Comparison of ENCODE assay signal across 1 cellular context in the genomic region with DNA sequence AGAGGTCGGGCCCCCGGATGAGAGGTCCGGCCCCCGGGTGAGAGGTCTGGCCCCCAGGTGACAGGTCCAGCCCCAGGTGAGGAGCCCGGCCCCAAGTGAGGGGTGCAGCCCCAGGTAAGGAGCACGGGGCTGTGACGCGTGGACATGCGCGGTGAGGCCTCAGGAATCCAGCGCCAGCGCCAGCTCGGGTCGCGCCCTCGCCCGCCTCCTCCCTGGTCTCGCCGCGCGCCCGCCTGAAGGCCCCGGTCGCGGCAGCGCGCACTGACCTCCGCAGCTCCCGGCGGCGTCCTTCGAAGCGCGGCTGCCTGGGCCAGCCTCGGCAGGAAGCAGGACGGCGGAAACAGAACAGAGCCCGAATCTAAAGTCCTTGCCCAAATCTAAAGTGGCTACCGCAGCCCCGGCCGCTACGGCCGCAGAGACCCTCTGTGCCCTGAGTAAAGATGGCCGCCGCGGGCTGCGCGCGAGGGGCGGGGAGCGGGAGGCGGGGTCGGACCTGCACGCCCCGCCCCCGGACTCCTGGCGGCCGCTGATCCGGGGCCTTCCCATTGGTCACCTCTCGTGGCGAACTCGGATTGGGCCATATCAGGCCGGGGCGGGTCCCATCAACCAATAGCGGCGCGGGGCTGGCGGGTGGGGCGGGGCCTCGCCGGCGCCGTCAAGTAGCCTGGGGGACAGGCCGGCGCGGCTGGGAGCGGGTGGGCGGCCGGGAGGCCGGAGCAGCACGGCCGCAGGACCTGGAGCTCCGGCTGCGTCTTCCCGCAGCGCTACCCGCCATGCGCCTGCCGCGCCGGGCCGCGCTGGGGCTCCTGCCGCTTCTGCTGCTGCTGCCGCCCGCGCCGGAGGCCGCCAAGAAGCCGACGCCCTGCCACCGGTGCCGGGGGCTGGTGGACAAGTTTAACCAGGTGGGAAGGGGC.
A peak's percentile ranks its signal among the peaks of the same experiment; 100 is the strongest.
TF ChIP-seq lines count a peak whose summit lies in the region.

Gene ALG12, minus strand, starts transcription at position 442 of the 914 bp plus-strand sequence. CDS start 4,673 bp downstream, outside the sequence.
A gene with protein sequence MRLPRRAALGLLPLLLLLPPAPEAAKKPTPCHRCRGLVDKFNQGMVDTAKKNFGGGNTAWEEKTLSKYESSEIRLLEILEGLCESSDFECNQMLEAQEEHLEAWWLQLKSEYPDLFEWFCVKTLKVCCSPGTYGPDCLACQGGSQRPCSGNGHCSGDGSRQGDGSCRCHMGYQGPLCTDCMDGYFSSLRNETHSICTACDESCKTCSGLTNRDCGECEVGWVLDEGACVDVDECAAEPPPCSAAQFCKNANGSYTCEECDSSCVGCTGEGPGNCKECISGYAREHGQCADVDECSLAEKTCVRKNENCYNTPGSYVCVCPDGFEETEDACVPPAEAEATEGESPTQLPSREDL (plus strand): TSS at position 638 of the 914 bp plus-strand sequence. CDS start 136 bp downstream, at position 774.

TF ChIP-seq in K562, 482 proteins besides CTCF, POLR2A, EP300 and RAD21 (continued from another document):
- TF ChIP-seq MTA3 (IDR thresholded peaks at IDR 0.05; ENCODE audit: borderline replicate concordance) (peak; percentile 56; the same call in 1 of the 2 replicates), SIX5 (IDR thresholded peaks at IDR 0.05; ENCODE audit: borderline replicate concordance in 1 of 2, insufficient read depth in 1 of 2, low read depth in 1 of 2, low read length in 2 of 2) (peak; percentile 14 to 29; a peak in 1 of 4 replicates), SIN3A (IDR thresholded peaks at IDR 0.05; ENCODE audit: borderline replicate concordance in 2 of 2, control insufficient read depth in 1 of 2, low read depth in 2 of 2, low read length in 2 of 2) (peak in 1 of 2 experiments; percentile 47; a peak in 1 of 4 replicates), POLR2G (IDR thresholded peaks at IDR 0.05; ENCODE audit: low read depth, low read length) (peak; percentile 85), JUND (IDR thresholded peaks at IDR 0.05; ENCODE audit: borderline replicate concordance, low read depth, low read length) (0 out of 2 replicates have a peak, but pooled peaks have one; percentile 3), JUND (tag; IDR thresholded peaks at IDR 0.05; ENCODE audit: borderline replicate concordance, low read depth, low read length) (no peak), ZNF766 (CRISPR knock-in tag; conservative IDR thresholded peaks at IDR 0.05) (peak; percentile 47; the same call in 1 of the 2 replicates), SNAPC5 (CRISPR knock-in tag; IDR thresholded peaks at IDR 0.05) (no peak), KDM5B (IDR thresholded peaks at IDR 0.05; ENCODE audit: insufficient replicate concordance, low read depth, low read length) (peak; percentile 66), PTTG1 (tag; IDR thresholded peaks at IDR 0.05; ENCODE audit: low read depth) (no peak), E2F8 (IDR thresholded peaks at IDR 0.05; ENCODE audit: low read depth, partially characterized antibody) (peak; percentile 56), ZNF12 (CRISPR knock-in tag; IDR thresholded peaks at IDR 0.05) (no peak), SP1 (CRISPR knock-in tag; IDR thresholded peaks at IDR 0.05) (peak; percentile 67; the same call in 1 of the 2 replicates), KDM2B (CRISPR knock-in tag; IDR thresholded peaks at IDR 0.05) (no peak), NONO (IDR thresholded peaks at IDR 0.05; ENCODE audit: low read depth in 2 of 2, low read length in 1 of 2) (peak in 1 of 2 experiments; percentile 22; a peak in 1 of 4 replicates), NRF1 (conservative IDR thresholded peaks at IDR 0.05 in 1 of 2, IDR thresholded peaks at IDR 0.05 in 1 of 2) (peak; percentile 91 to 92), NR2C1 (IDR thresholded peaks at IDR 0.05) (peak; percentile 60; the same call in 1 of the 2 replicates), NR2C1 (tag; IDR thresholded peaks at IDR 0.05) (peak; percentile 67; the same call in 1 of the 2 replicates), ZBTB1 (CRISPR knock-in tag; IDR thresholded peaks at IDR 0.05; ENCODE audit: borderline replicate concordance, low read depth) (peak; percentile 99), RBM25 (IDR thresholded peaks at IDR 0.05; ENCODE audit: low read depth, low read length, severe bottlenecking) (peak; percentile 98), ATF7 (IDR thresholded peaks at IDR 0.05) (peak; percentile 60), PHF20 (IDR thresholded peaks at IDR 0.05; ENCODE audit: partially characterized antibody) (peak; percentile 55), KAT7 (CRISPR knock-in tag; IDR thresholded peaks at IDR 0.05; ENCODE audit: borderline replicate concordance) (0 out of 2 replicates have a peak, but pooled peaks have one; percentile 41), CREB1 (IDR thresholded peaks at IDR 0.05) (peak; percentile 40), CREB1 (CRISPR knock-in tag; IDR thresholded peaks at IDR 0.05) (no peak; the same call in 1 of the 2 replicates), ZKSCAN3 (CRISPR knock-in tag; IDR thresholded peaks at IDR 0.05) (no peak), NCOA1 (IDR thresholded peaks at IDR 0.05; ENCODE audit: low read depth) (no peak), MCM2 (IDR thresholded peaks at IDR 0.05; ENCODE audit: low read depth) (no peak), ASH1L (IDR thresholded peaks at IDR 0.05; ENCODE audit: borderline replicate concordance, low read depth, partially characterized antibody) (peak; percentile 58), GABPB1 (CRISPR knock-in tag; IDR thresholded peaks at IDR 0.05) (peak; percentile 71)
- TF ChIP-seq, protein P1, sequence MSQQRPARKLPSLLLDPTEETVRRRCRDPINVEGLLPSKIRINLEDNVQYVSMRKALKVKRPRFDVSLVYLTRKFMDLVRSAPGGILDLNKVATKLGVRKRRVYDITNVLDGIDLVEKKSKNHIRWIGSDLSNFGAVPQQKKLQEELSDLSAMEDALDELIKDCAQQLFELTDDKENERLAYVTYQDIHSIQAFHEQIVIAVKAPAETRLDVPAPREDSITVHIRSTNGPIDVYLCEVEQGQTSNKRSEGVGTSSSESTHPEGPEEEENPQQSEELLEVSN (IDR thresholded peaks at IDR 0.05; ENCODE audit: borderline replicate concordance in 1 of 2, extremely low read depth in 1 of 2, insufficient read depth in 1 of 2, insufficient read length in 1 of 2, low read depth in 1 of 2, low read length in 1 of 2, poor library complexity in 1 of 2, severe bottlenecking in 1 of 2): peak; percentile 28 to 32
- TF ChIP-seq, protein P2, sequence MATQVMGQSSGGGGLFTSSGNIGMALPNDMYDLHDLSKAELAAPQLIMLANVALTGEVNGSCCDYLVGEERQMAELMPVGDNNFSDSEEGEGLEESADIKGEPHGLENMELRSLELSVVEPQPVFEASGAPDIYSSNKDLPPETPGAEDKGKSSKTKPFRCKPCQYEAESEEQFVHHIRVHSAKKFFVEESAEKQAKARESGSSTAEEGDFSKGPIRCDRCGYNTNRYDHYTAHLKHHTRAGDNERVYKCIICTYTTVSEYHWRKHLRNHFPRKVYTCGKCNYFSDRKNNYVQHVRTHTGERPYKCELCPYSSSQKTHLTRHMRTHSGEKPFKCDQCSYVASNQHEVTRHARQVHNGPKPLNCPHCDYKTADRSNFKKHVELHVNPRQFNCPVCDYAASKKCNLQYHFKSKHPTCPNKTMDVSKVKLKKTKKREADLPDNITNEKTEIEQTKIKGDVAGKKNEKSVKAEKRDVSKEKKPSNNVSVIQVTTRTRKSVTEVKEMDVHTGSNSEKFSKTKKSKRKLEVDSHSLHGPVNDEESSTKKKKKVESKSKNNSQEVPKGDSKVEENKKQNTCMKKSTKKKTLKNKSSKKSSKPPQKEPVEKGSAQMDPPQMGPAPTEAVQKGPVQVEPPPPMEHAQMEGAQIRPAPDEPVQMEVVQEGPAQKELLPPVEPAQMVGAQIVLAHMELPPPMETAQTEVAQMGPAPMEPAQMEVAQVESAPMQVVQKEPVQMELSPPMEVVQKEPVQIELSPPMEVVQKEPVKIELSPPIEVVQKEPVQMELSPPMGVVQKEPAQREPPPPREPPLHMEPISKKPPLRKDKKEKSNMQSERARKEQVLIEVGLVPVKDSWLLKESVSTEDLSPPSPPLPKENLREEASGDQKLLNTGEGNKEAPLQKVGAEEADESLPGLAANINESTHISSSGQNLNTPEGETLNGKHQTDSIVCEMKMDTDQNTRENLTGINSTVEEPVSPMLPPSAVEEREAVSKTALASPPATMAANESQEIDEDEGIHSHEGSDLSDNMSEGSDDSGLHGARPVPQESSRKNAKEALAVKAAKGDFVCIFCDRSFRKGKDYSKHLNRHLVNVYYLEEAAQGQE (CRISPR knock-in tag; IDR thresholded peaks at IDR 0.05; ENCODE audit: low read depth): no peak
